1 cellular context compared by ENCODE assay signal in the genomic region with DNA sequence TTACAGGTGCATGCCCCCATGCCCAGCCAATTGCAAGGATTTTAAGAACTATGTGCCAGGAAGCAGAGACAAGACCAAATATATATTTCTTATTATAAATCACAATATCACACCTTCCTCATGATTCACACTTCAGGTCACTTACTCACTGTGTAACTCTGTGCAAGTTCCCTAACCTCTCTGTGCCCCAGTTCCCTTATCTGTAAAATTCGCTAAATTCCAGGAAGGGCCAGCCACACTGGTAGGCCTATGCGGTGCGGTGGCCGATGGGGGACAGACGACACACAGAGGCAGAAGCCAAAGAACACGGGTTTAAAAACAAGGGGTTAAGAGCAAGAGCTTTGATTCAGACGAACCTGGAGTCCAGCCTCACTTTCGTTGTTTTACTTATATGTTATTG.
TF ChIP-seq lines count a peak whose summit lies in the region.

No MANE protein-coding gene starts in this region.

TF ChIP-seq in WTC11, 78 proteins besides CTCF, POLR2A, EP300 and RAD21 (continued from another document):
- TF ChIP-seq, protein P1, sequence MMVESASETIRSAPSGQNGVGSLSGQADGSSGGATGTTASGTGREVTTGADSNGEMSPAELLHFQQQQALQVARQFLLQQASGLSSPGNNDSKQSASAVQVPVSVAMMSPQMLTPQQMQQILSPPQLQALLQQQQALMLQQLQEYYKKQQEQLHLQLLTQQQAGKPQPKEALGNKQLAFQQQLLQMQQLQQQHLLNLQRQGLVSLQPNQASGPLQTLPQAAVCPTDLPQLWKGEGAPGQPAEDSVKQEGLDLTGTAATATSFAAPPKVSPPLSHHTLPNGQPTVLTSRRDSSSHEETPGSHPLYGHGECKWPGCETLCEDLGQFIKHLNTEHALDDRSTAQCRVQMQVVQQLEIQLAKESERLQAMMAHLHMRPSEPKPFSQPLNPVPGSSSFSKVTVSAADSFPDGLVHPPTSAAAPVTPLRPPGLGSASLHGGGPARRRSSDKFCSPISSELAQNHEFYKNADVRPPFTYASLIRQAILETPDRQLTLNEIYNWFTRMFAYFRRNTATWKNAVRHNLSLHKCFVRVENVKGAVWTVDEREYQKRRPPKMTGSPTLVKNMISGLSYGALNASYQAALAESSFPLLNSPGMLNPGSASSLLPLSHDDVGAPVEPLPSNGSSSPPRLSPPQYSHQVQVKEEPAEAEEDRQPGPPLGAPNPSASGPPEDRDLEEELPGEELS (CRISPR knock-in tag; IDR thresholded peaks at IDR 0.05), result no peak
- TF ChIP-seq CREM (CRISPR knock-in tag; IDR thresholded peaks at IDR 0.05) (no peak), PRRX2 (CRISPR knock-in tag; IDR thresholded peaks at IDR 0.05) (no peak), IRF2 (CRISPR knock-in tag; IDR thresholded peaks at IDR 0.05; ENCODE audit: borderline replicate concordance, low read depth) (no peak), FOXP1 (CRISPR knock-in tag; IDR thresholded peaks at IDR 0.05; ENCODE audit: borderline replicate concordance) (no peak), SMAD3 (CRISPR knock-in tag; IDR thresholded peaks at IDR 0.05; ENCODE audit: borderline replicate concordance) (no peak)
- TF ChIP-seq, protein P2, sequence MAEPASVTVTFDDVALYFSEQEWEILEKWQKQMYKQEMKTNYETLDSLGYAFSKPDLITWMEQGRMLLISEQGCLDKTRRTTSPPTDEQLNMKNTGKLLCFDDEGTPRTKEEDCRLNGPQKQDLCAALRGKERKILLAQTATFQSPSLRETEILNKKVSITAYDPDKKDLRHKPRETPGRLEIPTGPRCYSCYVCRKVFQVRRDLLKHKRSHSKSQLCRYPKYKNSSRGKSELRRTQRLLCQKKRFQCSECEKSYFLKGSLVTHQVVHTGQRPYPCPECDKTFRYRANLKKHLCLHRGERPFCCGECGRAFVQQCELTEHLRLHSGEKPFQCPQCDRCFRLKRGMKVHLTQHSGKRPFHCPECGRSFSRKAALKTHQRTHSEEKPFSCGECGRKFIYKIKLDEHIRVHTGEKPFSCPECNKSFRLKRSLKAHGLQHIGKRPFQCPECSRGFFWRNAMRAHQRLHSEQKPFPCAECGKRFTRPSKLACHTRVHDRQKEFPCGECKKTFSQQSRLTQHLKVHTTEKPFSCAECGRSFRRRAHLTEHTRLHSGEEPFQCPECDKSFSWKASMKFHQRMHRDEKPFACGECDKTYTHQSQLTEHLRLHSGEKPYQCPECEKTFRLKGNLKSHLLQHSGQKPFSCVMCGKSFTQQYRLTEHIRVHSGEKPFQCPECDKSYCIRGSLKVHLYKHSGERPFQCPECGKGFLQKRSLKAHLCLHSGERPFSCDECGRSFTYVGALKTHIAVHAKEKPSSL (CRISPR knock-in tag; conservative IDR thresholded peaks at IDR 0.05), result no peak
- TF ChIP-seq, protein P3, sequence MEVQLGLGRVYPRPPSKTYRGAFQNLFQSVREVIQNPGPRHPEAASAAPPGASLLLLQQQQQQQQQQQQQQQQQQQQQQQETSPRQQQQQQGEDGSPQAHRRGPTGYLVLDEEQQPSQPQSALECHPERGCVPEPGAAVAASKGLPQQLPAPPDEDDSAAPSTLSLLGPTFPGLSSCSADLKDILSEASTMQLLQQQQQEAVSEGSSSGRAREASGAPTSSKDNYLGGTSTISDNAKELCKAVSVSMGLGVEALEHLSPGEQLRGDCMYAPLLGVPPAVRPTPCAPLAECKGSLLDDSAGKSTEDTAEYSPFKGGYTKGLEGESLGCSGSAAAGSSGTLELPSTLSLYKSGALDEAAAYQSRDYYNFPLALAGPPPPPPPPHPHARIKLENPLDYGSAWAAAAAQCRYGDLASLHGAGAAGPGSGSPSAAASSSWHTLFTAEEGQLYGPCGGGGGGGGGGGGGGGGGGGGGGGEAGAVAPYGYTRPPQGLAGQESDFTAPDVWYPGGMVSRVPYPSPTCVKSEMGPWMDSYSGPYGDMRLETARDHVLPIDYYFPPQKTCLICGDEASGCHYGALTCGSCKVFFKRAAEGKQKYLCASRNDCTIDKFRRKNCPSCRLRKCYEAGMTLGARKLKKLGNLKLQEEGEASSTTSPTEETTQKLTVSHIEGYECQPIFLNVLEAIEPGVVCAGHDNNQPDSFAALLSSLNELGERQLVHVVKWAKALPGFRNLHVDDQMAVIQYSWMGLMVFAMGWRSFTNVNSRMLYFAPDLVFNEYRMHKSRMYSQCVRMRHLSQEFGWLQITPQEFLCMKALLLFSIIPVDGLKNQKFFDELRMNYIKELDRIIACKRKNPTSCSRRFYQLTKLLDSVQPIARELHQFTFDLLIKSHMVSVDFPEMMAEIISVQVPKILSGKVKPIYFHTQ (CRISPR knock-in tag; IDR thresholded peaks at IDR 0.05), result no peak
- TF ChIP-seq, protein P4, sequence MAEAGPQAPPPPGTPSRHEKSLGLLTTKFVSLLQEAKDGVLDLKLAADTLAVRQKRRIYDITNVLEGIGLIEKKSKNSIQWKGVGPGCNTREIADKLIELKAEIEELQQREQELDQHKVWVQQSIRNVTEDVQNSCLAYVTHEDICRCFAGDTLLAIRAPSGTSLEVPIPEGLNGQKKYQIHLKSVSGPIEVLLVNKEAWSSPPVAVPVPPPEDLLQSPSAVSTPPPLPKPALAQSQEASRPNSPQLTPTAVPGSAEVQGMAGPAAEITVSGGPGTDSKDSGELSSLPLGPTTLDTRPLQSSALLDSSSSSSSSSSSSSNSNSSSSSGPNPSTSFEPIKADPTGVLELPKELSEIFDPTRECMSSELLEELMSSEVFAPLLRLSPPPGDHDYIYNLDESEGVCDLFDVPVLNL (CRISPR knock-in tag; IDR thresholded peaks at IDR 0.05; ENCODE audit: borderline replicate concordance, low read depth), result no peak
- TF ChIP-seq, protein P5, sequence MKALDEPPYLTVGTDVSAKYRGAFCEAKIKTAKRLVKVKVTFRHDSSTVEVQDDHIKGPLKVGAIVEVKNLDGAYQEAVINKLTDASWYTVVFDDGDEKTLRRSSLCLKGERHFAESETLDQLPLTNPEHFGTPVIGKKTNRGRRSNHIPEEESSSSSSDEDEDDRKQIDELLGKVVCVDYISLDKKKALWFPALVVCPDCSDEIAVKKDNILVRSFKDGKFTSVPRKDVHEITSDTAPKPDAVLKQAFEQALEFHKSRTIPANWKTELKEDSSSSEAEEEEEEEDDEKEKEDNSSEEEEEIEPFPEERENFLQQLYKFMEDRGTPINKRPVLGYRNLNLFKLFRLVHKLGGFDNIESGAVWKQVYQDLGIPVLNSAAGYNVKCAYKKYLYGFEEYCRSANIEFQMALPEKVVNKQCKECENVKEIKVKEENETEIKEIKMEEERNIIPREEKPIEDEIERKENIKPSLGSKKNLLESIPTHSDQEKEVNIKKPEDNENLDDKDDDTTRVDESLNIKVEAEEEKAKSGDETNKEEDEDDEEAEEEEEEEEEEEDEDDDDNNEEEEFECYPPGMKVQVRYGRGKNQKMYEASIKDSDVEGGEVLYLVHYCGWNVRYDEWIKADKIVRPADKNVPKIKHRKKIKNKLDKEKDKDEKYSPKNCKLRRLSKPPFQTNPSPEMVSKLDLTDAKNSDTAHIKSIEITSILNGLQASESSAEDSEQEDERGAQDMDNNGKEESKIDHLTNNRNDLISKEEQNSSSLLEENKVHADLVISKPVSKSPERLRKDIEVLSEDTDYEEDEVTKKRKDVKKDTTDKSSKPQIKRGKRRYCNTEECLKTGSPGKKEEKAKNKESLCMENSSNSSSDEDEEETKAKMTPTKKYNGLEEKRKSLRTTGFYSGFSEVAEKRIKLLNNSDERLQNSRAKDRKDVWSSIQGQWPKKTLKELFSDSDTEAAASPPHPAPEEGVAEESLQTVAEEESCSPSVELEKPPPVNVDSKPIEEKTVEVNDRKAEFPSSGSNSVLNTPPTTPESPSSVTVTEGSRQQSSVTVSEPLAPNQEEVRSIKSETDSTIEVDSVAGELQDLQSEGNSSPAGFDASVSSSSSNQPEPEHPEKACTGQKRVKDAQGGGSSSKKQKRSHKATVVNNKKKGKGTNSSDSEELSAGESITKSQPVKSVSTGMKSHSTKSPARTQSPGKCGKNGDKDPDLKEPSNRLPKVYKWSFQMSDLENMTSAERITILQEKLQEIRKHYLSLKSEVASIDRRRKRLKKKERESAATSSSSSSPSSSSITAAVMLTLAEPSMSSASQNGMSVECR (CRISPR knock-in tag; IDR thresholded peaks at IDR 0.05; ENCODE audit: borderline replicate concordance), result no peak
